ENCODE assay signal across 22 cellular contexts in the genomic region with DNA sequence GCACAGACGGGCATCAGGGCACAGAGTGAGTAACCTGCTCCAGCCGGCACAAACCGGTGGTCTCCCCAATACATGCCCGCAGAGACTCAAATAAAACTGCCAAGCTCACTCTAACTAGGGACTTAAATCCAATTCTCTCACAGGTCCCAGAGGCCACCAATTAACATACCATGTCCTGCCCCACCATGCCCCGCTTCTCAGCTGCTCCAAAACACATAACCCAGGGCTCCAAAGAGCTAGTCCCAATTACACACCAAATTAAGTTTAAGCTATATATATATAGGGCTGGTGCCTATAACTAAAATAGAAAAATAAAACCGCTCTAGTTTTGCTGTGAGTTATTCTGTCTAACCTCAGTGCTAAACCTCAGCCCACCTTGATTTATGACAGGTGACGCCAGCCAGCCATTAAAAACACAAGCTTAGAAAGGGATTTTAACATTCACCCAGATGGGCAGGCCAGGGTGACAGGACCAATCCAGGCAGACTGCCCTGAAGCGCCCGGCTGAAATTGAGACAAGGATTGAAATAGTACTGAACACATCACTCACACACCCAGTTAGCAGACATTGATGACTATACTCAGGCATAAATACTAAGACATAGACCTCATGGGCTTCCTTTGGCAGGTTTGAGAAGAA.
DNase-seq lines count a peak whose midpoint lies in the region; TF ChIP-seq lines count a peak whose summit lies in the region.
"Had no signal": no experiment of that assay in that cellular context is flagged by ENCODE, and none has a peak within 500 bp of the region (broad histone marks: within the 10 kb centered on the region; RNA-seq: fewer than 3 reads in every experiment).

No MANE protein-coding gene starts in this region.

- no peak overlapping the region for H3K23ac ChIP-seq in mesendoderm (ENCODE audit: low read length)

- no peak for TF ChIP-seq CTCF in HEK293 (tag by site-specific recombination; IDR thresholded peaks at IDR 0.05)

- 0 out of 2 replicates have a peak, but pooled peaks cover 3% of the 10 kb centered on the region for H3K4me1 ChIP-seq in HEK293 (ENCODE audit: control insufficient read depth, insufficient read depth, low read length)
- H3K4me1 ChIP-seq in subcutaneous abdominal adipose tissue (ENCODE audit: control insufficient read depth in 5 of 5, insufficient read depth in 5 of 5, low read length in 5 of 5) = peaks cover 5 to 56% (median 47%) of the 10 kb centered on the region in 5 donors
- peaks cover 3% of the 10 kb centered on the region for H3K4me1 ChIP-seq in mesendoderm (ENCODE audit: control insufficient read depth, low read depth, low read length)

- H3K4me3 ChIP-seq in HEK293 (ENCODE audit: low read depth, low read length) = no peak overlapping the region
- H3K4me3 ChIP-seq in subcutaneous abdominal adipose tissue (ENCODE audit: low read depth in 1 of 5, low read length in 5 of 5) = no peak overlapping the region
- H3K4me3 ChIP-seq in mesendoderm (ENCODE audit: low read length) = no peak overlapping the region
- H3K4me3 ChIP-seq: GM23248 had no signal

- DNase-seq in NCI-H82 (lab: John Stamatoyannopoulos, UW) (peak; percentile 50), NCI-H82 treated with DMSO at 0.1 percent for 48 hours (lab: John Stamatoyannopoulos, UW; ENCODE audit: unreplicated experiment) (no peak), left kidney (ENCODE audit: low read depth, low spot score) (peak; percentile 78), medulla oblongata (ENCODE audit: extremely low spot score) (no peak), mesendoderm (no peak)
- DNase-seq in stimulated activated CD4-positive, alpha-beta T cell treated with anti-CD3 and anti-CD28 coated beads, Interleukin-4, amount 100 ng/mL, for 24 hours = no peak
- DNase-seq: ACHN; CD4-positive, alpha-beta T cell; DMS53; GM23248; H7; NCI-H1092 treated with DMSO at 0.1 percent for 48 hours; NCI-H1436; NCI-H187 treated with DMSO at 0.1 percent for 48 hours; NCI-H2171 treated with DMSO at 0.1 percent for 48 hours; NCI-H345; NCI-H510A treated with DMSO at 0.1 percent for 48 hours; SIG-M5; SK-N-SH had no signal

- H3K9ac ChIP-seq in subcutaneous abdominal adipose tissue (ENCODE audit: low read length in 5 of 5) = no peak overlapping the region
- no peak overlapping the region for H3K9ac ChIP-seq in mesendoderm (ENCODE audit: low read length)
- H3K9ac ChIP-seq: GM23248, SK-N-SH had no signal

- H3K9me3 ChIP-seq in HEK293 (ENCODE audit: control insufficient read depth, insufficient read depth, low read depth, low read length) = no peaks in the 10 kb centered on the region
- no peaks in the 10 kb centered on the region for H3K9me3 ChIP-seq in subcutaneous abdominal adipose tissue (ENCODE audit: control insufficient read depth in 5 of 5, low read length in 5 of 5)
- H3K9me3 ChIP-seq: SK-N-SH had no signal

- CTCF ChIA-PET in HEK293 (lab: Yijun Ruan, JAX) = interaction anchor here (0.6 kb wide), 1 partner anchor 9 kb away, joined by 3 read pairs; no protein-coding TSS in a partner anchor

- H2BK5ac ChIP-seq in mesendoderm (ENCODE audit: low read length) = no peak overlapping the region

- no peaks in the 10 kb centered on the region for H3K79me1 ChIP-seq in mesendoderm (ENCODE audit: low read length)

- no CpG with 5 or more reads among the region's 9 CpGs for WGBS in mesendoderm (ENCODE audit: extremely low coverage, insufficient coverage, low lambda C conversion rate)

- no peak overlapping the region for H2BK120ac ChIP-seq in mesendoderm (ENCODE audit: low read depth, low read length)

- H3K27ac ChIP-seq in HEK293 (ENCODE audit: extremely low read depth, low read depth, low read length) (no peak overlapping the region), subcutaneous abdominal adipose tissue (ENCODE audit: low read depth, low read length) (peak overlapping the region; percentile 82), mesendoderm (ENCODE audit: low read depth, low read length) (no peak overlapping the region)
- H3K27ac ChIP-seq: 22Rv1, GM23248 had no signal

- H2BK15ac ChIP-seq in mesendoderm (replicated peaks; ENCODE audit: low read depth) = no peak overlapping the region

- H3K18ac ChIP-seq in mesendoderm (ENCODE audit: low read length) = no peak overlapping the region

- H3K4me2 ChIP-seq in mesendoderm (ENCODE audit: low read length) = no peak overlapping the region
- H3K4me2 ChIP-seq: SK-N-SH had no signal

- H3K56ac ChIP-seq in mesendoderm (ENCODE audit: low read length) = no peak overlapping the region

- no peaks in the 10 kb centered on the region for H3K79me2 ChIP-seq in mesendoderm (ENCODE audit: control insufficient read depth, insufficient read depth, low read length)

- no peak overlapping the region for H3K4ac ChIP-seq in mesendoderm (ENCODE audit: low read depth, low read length)

- no peaks in the 10 kb centered on the region for H3K27me3 ChIP-seq in subcutaneous abdominal adipose tissue (ENCODE audit: control insufficient read depth in 5 of 5, insufficient read depth in 4 of 5, low read length in 5 of 5)
- no peaks in the 10 kb centered on the region for H3K27me3 ChIP-seq in mesendoderm (ENCODE audit: insufficient read depth, low read length, poor library complexity)

- no peak overlapping the region for H2AK5ac ChIP-seq in mesendoderm (ENCODE audit: low read length)

- no peak overlapping the region for H4K8ac ChIP-seq in mesendoderm (ENCODE audit: low read depth, low read length)

- POLR2A ChIA-PET in HEK293 (lab: Yijun Ruan, JAX) = no interaction called here

- no peak overlapping the region for H4K5ac ChIP-seq in mesendoderm (ENCODE audit: low read length)

- H3K36me3 ChIP-seq in HEK293 (ENCODE audit: control insufficient read depth in 2 of 2, insufficient read depth in 1 of 2, low read length in 2 of 2) (no peaks in the 10 kb centered on the region), subcutaneous abdominal adipose tissue (ENCODE audit: control insufficient read depth in 5 of 5, insufficient read depth in 5 of 5, low read length in 5 of 5) (no peaks in the 10 kb centered on the region), mesendoderm (ENCODE audit: control insufficient read depth, insufficient read depth, low read length) (no peaks in the 10 kb centered on the region)

TF ChIP-seq in HEK293, 187 proteins besides CTCF, POLR2A, EP300 and RAD21:
- TF ChIP-seq ZNF132 (tag by site-specific recombination; IDR thresholded peaks at IDR 0.05; ENCODE audit: borderline replicate concordance) (no peak), IKZF3 (tag by site-specific recombination; IDR thresholded peaks at IDR 0.05) (no peak), ZNF335 (tag by site-specific recombination; conservative IDR thresholded peaks at IDR 0.05) (0 out of 2 replicates have a peak, but pooled peaks have one; percentile 12), SP7 (tag by site-specific recombination; IDR thresholded peaks at IDR 0.05) (0 out of 2 replicates have a peak, but pooled peaks have one; percentile 9)
- TF ChIP-seq, protein P1, sequence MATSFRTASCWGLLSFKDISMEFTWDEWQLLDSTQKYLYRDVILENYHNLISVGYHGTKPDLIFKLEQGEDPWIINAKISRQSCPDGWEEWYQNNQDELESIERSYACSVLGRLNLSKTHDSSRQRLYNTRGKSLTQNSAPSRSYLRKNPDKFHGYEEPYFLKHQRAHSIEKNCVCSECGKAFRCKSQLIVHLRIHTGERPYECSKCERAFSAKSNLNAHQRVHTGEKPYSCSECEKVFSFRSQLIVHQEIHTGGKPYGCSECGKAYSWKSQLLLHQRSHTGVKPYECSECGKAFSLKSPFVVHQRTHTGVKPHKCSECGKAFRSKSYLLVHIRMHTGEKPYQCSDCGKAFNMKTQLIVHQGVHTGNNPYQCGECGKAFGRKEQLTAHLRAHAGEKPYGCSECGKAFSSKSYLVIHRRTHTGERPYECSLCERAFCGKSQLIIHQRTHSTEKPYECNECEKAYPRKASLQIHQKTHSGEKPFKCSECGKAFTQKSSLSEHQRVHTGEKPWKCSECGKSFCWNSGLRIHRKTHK (tag by site-specific recombination; IDR thresholded peaks at IDR 0.05) = peak; percentile 86

Comparison
In these comparisons a context has a peak if more than half of its experiments do, and no peak if none do; other contexts are left out.
1. DNase-seq: peak in NCI-H82 (single experiment) and left kidney (single experiment); none in NCI-H82 treated with DMSO at 0.1 percent for 48 hours (single experiment), medulla oblongata (single experiment), mesendoderm (single experiment) and stimulated activated CD4-positive, alpha-beta T cell treated with anti-CD3 and anti-CD28 coated beads, Interleukin-4, amount 100 ng/mL, for 24 hours (single experiment).